ENCODE assay signal across 8 cellular contexts in the genomic region with DNA sequence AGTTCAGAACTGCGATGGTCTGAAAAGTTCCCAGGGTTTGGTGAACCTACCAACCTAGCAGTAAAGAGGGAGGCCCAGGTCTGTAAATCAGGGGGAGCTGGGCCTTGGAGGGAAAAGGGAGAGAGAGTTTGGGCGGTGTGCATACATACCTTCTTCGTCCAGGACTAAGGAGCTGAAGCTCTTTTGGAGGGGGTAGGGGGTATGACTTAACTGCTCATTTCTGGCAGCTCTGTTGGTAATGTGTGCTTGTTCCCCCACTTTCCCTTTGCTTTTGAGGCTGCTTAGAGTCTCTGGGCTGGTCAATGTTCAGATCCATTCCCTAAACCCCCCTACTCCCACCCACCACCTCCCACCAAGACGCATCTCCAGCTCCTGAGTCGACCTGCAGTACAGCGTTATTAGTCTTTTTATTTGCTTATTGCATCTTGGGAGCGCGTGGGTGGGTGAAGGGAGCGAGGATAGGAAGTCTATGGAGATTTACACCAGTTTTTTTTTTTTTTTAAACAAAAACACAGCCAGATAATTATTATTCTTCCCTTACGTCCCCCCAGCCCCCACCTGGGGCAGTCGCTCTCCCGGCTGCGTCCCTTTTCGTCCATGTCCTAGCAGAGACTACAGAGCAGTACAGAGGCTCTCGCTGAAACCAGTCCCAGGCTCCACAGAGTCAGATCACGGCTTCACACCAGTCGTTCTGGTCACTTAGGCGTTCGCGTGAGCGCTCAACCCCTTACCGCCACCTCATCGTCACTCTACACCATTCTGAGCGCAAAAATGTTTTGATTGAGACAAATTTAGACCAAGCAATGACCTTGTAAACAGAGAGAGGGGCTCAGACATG. TPM values are rescaled to one million over a fixed set of nuclear protein-coding genes. Genes with fewer than 3 reads are reported as not detected.
DNase-seq lines count a peak whose midpoint lies in the region; ATAC-seq and TF ChIP-seq lines count a peak whose summit lies in the region.

No MANE protein-coding gene starts in this region.

- no peaks in the 10 kb centered on the region for H3K9me3 ChIP-seq in right atrium auricular region
- H3K9me3 ChIP-seq in gastrocnemius medialis: no peaks in the 10 kb centered on the region

- no peaks in the 10 kb centered on the region for H3K27me3 Mint-ChIP-seq in activated naive CD8-positive, alpha-beta T cell

- POLR2A ChIA-PET in HEK293T (lab: Yijun Ruan, JAX): interaction anchor here (1.0 to 2.2 kb wide), 8 partner anchors 20 to 43 kb away, joined by 3 to 57 read pairs (median 6); a partner anchor contains a TSS

- peak overlapping the region; percentile 99 for H3K4me3 Mint-ChIP-seq in activated naive CD8-positive, alpha-beta T cell

- no peak for TF ChIP-seq CTCF in right atrium auricular region (IDR thresholded peaks at IDR 0.05)
- no peak for TF ChIP-seq CTCF in gastrocnemius medialis (IDR thresholded peaks at IDR 0.05 in 4 of 5, conservative IDR thresholded peaks at IDR 0.05 in 1 of 5)

- in situ Hi-C loops in gastrocnemius medialis (cut with MboI; ENCODE audit: low sequenced_read_pairs in 4 of 4): no loop called here

- peaks cover 58% of the 10 kb centered on the region for H3K4me1 Mint-ChIP-seq in activated naive CD8-positive, alpha-beta T cell (ENCODE audit: low read depth)

- no peak for TF ChIP-seq POLR2A in gastrocnemius medialis (IDR thresholded peaks at IDR 0.05)

- peak overlapping the region; percentile 90 to 92 for H3K27ac ChIP-seq in right atrium auricular region
- peak overlapping the region; percentile 77 to 93 (median 87) for H3K27ac ChIP-seq in gastrocnemius medialis

- H3K27me3 ChIP-seq in right atrium auricular region: no peaks in the 10 kb centered on the region
- H3K27me3 ChIP-seq in gastrocnemius medialis: peaks cover 18 to 31% (median 20%) of the 10 kb centered on the region in 3 donors

- peak overlapping the region; percentile 72 for H3K27ac Mint-ChIP-seq in activated naive CD8-positive, alpha-beta T cell

- peaks cover 0 to 36% of the 10 kb centered on the region in 2 donors for H3K4me1 ChIP-seq in right atrium auricular region
- H3K4me1 ChIP-seq in gastrocnemius medialis: peaks cover 25 to 29% of the 10 kb centered on the region in 2 donors

- peak; percentile 35 for DNase-seq in HEK293T (ENCODE audit: extremely low spot score)
- no peak for DNase-seq in right atrium auricular region (ENCODE audit: low spot score)
- no peak for DNase-seq in gastrocnemius medialis
- DNase-seq in NCI-H524 (lab: John Stamatoyannopoulos, UW): no peak
- no peak for DNase-seq in activated CD4-positive, CD25-positive, alpha-beta regulatory T cell (lab: John Stamatoyannopoulos, UW)

- H3K9me3 Mint-ChIP-seq in activated naive CD8-positive, alpha-beta T cell (ENCODE audit: low read depth): no peaks in the 10 kb centered on the region

- CTCF ChIA-PET in HEK293T (lab: Yijun Ruan, JAX): interaction anchor here (0.6 to 1.0 kb wide), 3 partner anchors 36 to 361 kb away, joined by 3 to 4 read pairs (median 3); no protein-coding TSS in a partner anchor

- H3K4me3 ChIP-seq in right atrium auricular region: peak overlapping the region; percentile 71 to 72
- H3K4me3 ChIP-seq in gastrocnemius medialis: peak overlapping the region; percentile 77 to 97 (median 84)

- intact Hi-C loops in gastrocnemius medialis (cut with DNase I; ENCODE audit: low total_unique reads): loop anchor here (2.0 kb wide), 1 partner anchor 22 kb away; a partner anchor contains a TSS

- H3K36me3 Mint-ChIP-seq in activated naive CD8-positive, alpha-beta T cell: peaks cover 3% of the 10 kb centered on the region

- ATAC-seq in gastrocnemius medialis (no peak), HG02571 (IDR thresholded peaks at IDR 0.05; ENCODE audit: unreplicated experiment) (no peak), GM19023 (IDR thresholded peaks at IDR 0.05; ENCODE audit: unreplicated experiment) (no peak)

- H3K36me3 ChIP-seq in right atrium auricular region (peaks cover 21% of the 10 kb centered on the region), gastrocnemius medialis (peaks cover 0 to 17% of the 10 kb centered on the region in 2 donors)

TF ChIP-seq in HEK293T, 16 proteins besides CTCF, POLR2A, EP300 and RAD21:
- TF ChIP-seq L3MBTL2 (conservative IDR thresholded peaks at IDR 0.05) (peak; percentile 19), TARDBP (IDR thresholded peaks at IDR 0.05) (no peak), LEF1 (IDR thresholded peaks at IDR 0.05; ENCODE audit: borderline replicate concordance) (no peak), ARNT (IDR thresholded peaks at IDR 0.05) (no peak)
TF ChIP-seq in HEK293T: peak in this region for 1.

RNA-seq across cellular contexts. Expression of a gene that starts 0.9 kb away (rescaled TPM):
- total RNA-seq in right atrium auricular region (1 to 10 TPM in 1 of 2 donors, under 1 TPM in 1; 0.70 to 1.1 TPM), gastrocnemius medialis (under 1 TPM in 1 of 4 donors, not detected in 3; 0.49 TPM)

RNA-seq across cellular contexts. Expression of a gene that starts 1.3 kb away (rescaled TPM):
- total RNA-seq in right atrium auricular region (10 to 100 TPM; 19.5 to 27.0 TPM), gastrocnemius medialis (10 to 100 TPM; 16.2 to 72.7 (median 21.4) TPM)

RNA-seq across cellular contexts. Expression of a gene that starts 11.8 kb away (rescaled TPM):
- 1 to 10 TPM; 4.8 to 5.2 TPM for total RNA-seq in right atrium auricular region
- 1 to 10 TPM in 3 of 4 donors, under 1 TPM in 1; 0.80 to 7.1 (median 4.2) TPM for total RNA-seq in gastrocnemius medialis

RNA-seq across cellular contexts. Expression of a gene that starts 22.5 kb away (rescaled TPM):
- total RNA-seq in right atrium auricular region (1 to 10 TPM; 1.1 to 3.4 TPM), gastrocnemius medialis (1 to 10 TPM; 2.6 to 6.0 (median 3.9) TPM)

RNA-seq across cellular contexts. Expression of a gene that starts 23.3 kb away (rescaled TPM):
- 10 to 100 TPM; 59.6 to 77.1 TPM for total RNA-seq in right atrium auricular region
- 10 to 100 TPM; 32.0 to 58.7 (median 42.0) TPM for total RNA-seq in gastrocnemius medialis
